In genomic region chr12:90908465-90908864, GRCh38 we compare ENCODE assay signal across 14 cellular contexts. TPM values are rescaled to one million over a fixed set of nuclear protein-coding genes. Genes with fewer than 3 reads are reported as not detected.
DNase-seq lines count a peak whose midpoint lies in the region; ATAC-seq lines count a peak whose summit lies in the region.
"Had no signal": no experiment of that assay in that cellular context is flagged by ENCODE, and none has a peak within 500 bp of the region (broad histone marks: within the 10 kb centered on the region; RNA-seq: fewer than 3 reads in every experiment).

No MANE protein-coding gene starts in this region.

- H3K27ac Mint-ChIP-seq in activated T-cell treated with anti-CD3 and anti-CD28 coated beads, Interleukin-2, amount 50 U/mL, for 72 hours: no peak overlapping the region
- no peak overlapping the region for H3K27ac Mint-ChIP-seq in activated CD4-positive, alpha-beta memory T cell treated with anti-CD3 and anti-CD28 coated beads for 36 hours
- H3K27ac Mint-ChIP-seq: progenitor cell of endocrine pancreas had no signal

- CTCF ChIA-PET in activated CD4-positive, alpha-beta memory T cell treated with anti-CD3 and anti-CD28 coated beads for 36 hours (lab: Charles Lee): no interaction called here

- H3K36me3 Mint-ChIP-seq in activated T-cell treated with anti-CD3 and anti-CD28 coated beads, Interleukin-2, amount 50 U/mL, for 72 hours (ENCODE audit: insufficient read depth in 2 of 2): no peaks in the 10 kb centered on the region
- H3K36me3 Mint-ChIP-seq in activated CD4-positive, alpha-beta memory T cell treated with anti-CD3 and anti-CD28 coated beads for 36 hours: no peaks in the 10 kb centered on the region

- no peak for ATAC-seq in activated T-cell treated with anti-CD3 and anti-CD28 coated beads, Interleukin-2, amount 50 U/mL, for 72 hours (replicated peaks in 1 of 2)
- no peak for ATAC-seq in HG03469 (IDR thresholded peaks at IDR 0.05; ENCODE audit: unreplicated experiment)

- intact Hi-C loops in activated CD4-positive, alpha-beta memory T cell treated with anti-CD3 and anti-CD28 coated beads for 36 hours (cut with micrococcal nuclease): no loop called here

- no peak overlapping the region for H3K4me3 Mint-ChIP-seq in activated T-cell treated with anti-CD3 and anti-CD28 coated beads, Interleukin-2, amount 50 U/mL, for 72 hours
- no peak overlapping the region for H3K4me3 Mint-ChIP-seq in activated CD4-positive, alpha-beta memory T cell treated with anti-CD3 and anti-CD28 coated beads for 36 hours

- POLR2A ChIA-PET in activated CD4-positive, alpha-beta memory T cell treated with anti-CD3 and anti-CD28 coated beads for 36 hours (lab: Charles Lee): no interaction called here

- DNase-seq in AG08395 (ENCODE audit: low spot score): peak; percentile 65
- peak; percentile 50 for DNase-seq in HS-27A (ENCODE audit: low read depth)
- DNase-seq in astrocyte of the hippocampus (ENCODE audit: low read depth, low spot score): peak; percentile 57
- peak; percentile 45 for DNase-seq in kidney glomerular epithelial cell (lab: John Stamatoyannopoulos, UW)
- DNase-seq in activated gamma-delta T cell (lab: John Stamatoyannopoulos, UW): no peak
- DNase-seq in activated T-cell treated with anti-CD3 and anti-CD28 coated beads, Interleukin-2, amount 50 U/mL, for 72 hours: no peak
- no peak for DNase-seq in activated CD4-positive, alpha-beta memory T cell treated with anti-CD3 and anti-CD28 coated beads for 36 hours
- DNase-seq: activated CD4-positive, CD25-positive, alpha-beta regulatory T cell; activated T-cell treated with anti-CD3 and anti-CD28 coated beads, Interleukin-2, amount 50 U/mL, for 1 hour; NCI-H146; uterus had no signal

- no peaks in the 10 kb centered on the region for H3K4me1 Mint-ChIP-seq in activated T-cell treated with anti-CD3 and anti-CD28 coated beads, Interleukin-2, amount 50 U/mL, for 72 hours (ENCODE audit: low read depth)
- no peaks in the 10 kb centered on the region for H3K4me1 Mint-ChIP-seq in activated CD4-positive, alpha-beta memory T cell treated with anti-CD3 and anti-CD28 coated beads for 36 hours (ENCODE audit: low read depth)

- H3K9me3 Mint-ChIP-seq in activated T-cell treated with anti-CD3 and anti-CD28 coated beads, Interleukin-2, amount 50 U/mL, for 72 hours: no peaks in the 10 kb centered on the region
- no peaks in the 10 kb centered on the region for H3K9me3 Mint-ChIP-seq in activated CD4-positive, alpha-beta memory T cell treated with anti-CD3 and anti-CD28 coated beads for 36 hours

- H3K27me3 Mint-ChIP-seq in activated T-cell treated with anti-CD3 and anti-CD28 coated beads, Interleukin-2, amount 50 U/mL, for 72 hours (ENCODE audit: low read depth): peaks cover 7% of the 10 kb centered on the region
- no peaks in the 10 kb centered on the region for H3K27me3 Mint-ChIP-seq in activated CD4-positive, alpha-beta memory T cell treated with anti-CD3 and anti-CD28 coated beads for 36 hours
- H3K27me3 Mint-ChIP-seq: progenitor cell of endocrine pancreas had no signal

RNA-seq across cellular contexts. Expression of gene CCER1, which starts 46.5 kb away (rescaled TPM):
- total RNA-seq in activated T-cell treated with anti-CD3 and anti-CD28 coated beads, Interleukin-2, amount 50 U/mL, for 72 hours: not detected
- total RNA-seq in activated CD4-positive, alpha-beta memory T cell treated with anti-CD3 and anti-CD28 coated beads for 36 hours: not detected
- total RNA-seq: progenitor cell of endocrine pancreas, SK-MEL-5, uterus had no signal

Comparison
In these comparisons a context has a peak if more than half of its experiments do, and no peak if none do; other contexts are left out.
1. DNase-seq: peak in AG08395 (single experiment), HS-27A (single experiment), astrocyte of the hippocampus (single experiment) and kidney glomerular epithelial cell (single experiment); none in activated gamma-delta T cell (single experiment), activated T-cell treated with anti-CD3 and anti-CD28 coated beads, Interleukin-2, amount 50 U/mL, for 72 hours (0 of 2) and activated CD4-positive, alpha-beta memory T cell treated with anti-CD3 and anti-CD28 coated beads for 36 hours (single experiment).